In genomic region chr4:28443371-28443770, GRCh38 we compare ENCODE assay signal across 19 cellular contexts.
"Had no signal": no experiment of that assay in that cellular context is flagged by ENCODE, and none has a peak within 500 bp of the region (broad histone marks: within the 10 kb centered on the region; RNA-seq: fewer than 3 reads in every experiment).

No MANE protein-coding gene starts in this region.

- H3K27me3 ChIP-seq: dorsolateral prefrontal cortex, heart left ventricle, pancreas, right lobe of liver, spleen, tibial artery had no signal

- H3K4me3 ChIP-seq: dorsolateral prefrontal cortex, heart left ventricle, pancreas, right lobe of liver, spleen, tibial artery had no signal

- H3K27me3 Mint-ChIP-seq: progenitor cell of endocrine pancreas; stimulated activated memory B cell treated with anti-CD40 and anti-IgM and Interleukin-4, amounts not matched to agents 10 μg/mL and 1 μg/mL and 100 μg/mL, for 72 hours; stimulated activated naive CD8-positive, alpha-beta T cell treated with anti-CD3 and anti-CD28 coated beads, Interleukin-15, Interleukin-2, amounts not matched to agents 100 ng/mL and 50 ng/mL, for 24 hours had no signal

- H3K4me3 Mint-ChIP-seq: natural killer cell; stimulated activated memory B cell treated with anti-CD40 and anti-IgM and Interleukin-4, amounts not matched to agents 10 μg/mL and 1 μg/mL and 100 μg/mL, for 72 hours; stimulated activated naive CD8-positive, alpha-beta T cell treated with anti-CD3 and anti-CD28 coated beads, Interleukin-15, Interleukin-2, amounts not matched to agents 100 ng/mL and 50 ng/mL, for 24 hours had no signal

- ATAC-seq: heart left ventricle; left lobe of liver; natural killer cell; right lobe of liver; stimulated activated memory B cell treated with anti-CD40 and anti-IgM and Interleukin-4, amounts not matched to agents 10 μg/mL and 1 μg/mL and 100 μg/mL, for 72 hours had no signal

- H3K36me3 ChIP-seq: heart left ventricle, pancreas, right lobe of liver, spleen, tibial artery had no signal

- H3K4me1 Mint-ChIP-seq: natural killer cell; stimulated activated memory B cell treated with anti-CD40 and anti-IgM and Interleukin-4, amounts not matched to agents 10 μg/mL and 1 μg/mL and 100 μg/mL, for 72 hours had no signal

- DNase-seq: cortex of kidney; effector CD8-positive, alpha-beta T cell; foreskin melanocyte; heart left ventricle; hippocampal formation; natural killer cell; occipital lobe; right lobe of liver; spleen; stimulated activated CD4-positive, alpha-beta T cell treated with anti-CD3 and anti-CD28 coated beads, Interleukin-15, amount 100 ng/mL, for 24 hours; stimulated activated CD4-positive, alpha-beta T cell treated with anti-CD3 and anti-CD28 coated beads, Interleukin-1b, Interleukin-23, amount 100 ng/mL, for 48 hours; stimulated activated CD4-positive, alpha-beta T cell treated with anti-CD3 and anti-CD28 coated beads, Interleukin-4, amount 100 ng/mL, for 24 hours; tibial artery had no signal

- H3K36me3 Mint-ChIP-seq: stimulated activated memory B cell treated with anti-CD40 and anti-IgM and Interleukin-4, amounts not matched to agents 10 μg/mL and 1 μg/mL and 100 μg/mL, for 72 hours had no signal

- H3K27ac Mint-ChIP-seq: natural killer cell; stimulated activated memory B cell treated with anti-CD40 and anti-IgM and Interleukin-4, amounts not matched to agents 10 μg/mL and 1 μg/mL and 100 μg/mL, for 72 hours; stimulated activated naive CD8-positive, alpha-beta T cell treated with anti-CD3 and anti-CD28 coated beads, Interleukin-15, Interleukin-2, amounts not matched to agents 100 ng/mL and 50 ng/mL, for 24 hours had no signal

- H3K9me3 ChIP-seq: heart left ventricle, pancreas, right lobe of liver, spleen, tibial artery had no signal

- H3K4me1 ChIP-seq: heart left ventricle, right lobe of liver, spleen, tibial artery had no signal

- H3K27ac ChIP-seq: heart left ventricle, pancreas, right lobe of liver, spleen, tibial artery had no signal
